8 cellular contexts compared by ENCODE assay signal in the genomic region with DNA sequence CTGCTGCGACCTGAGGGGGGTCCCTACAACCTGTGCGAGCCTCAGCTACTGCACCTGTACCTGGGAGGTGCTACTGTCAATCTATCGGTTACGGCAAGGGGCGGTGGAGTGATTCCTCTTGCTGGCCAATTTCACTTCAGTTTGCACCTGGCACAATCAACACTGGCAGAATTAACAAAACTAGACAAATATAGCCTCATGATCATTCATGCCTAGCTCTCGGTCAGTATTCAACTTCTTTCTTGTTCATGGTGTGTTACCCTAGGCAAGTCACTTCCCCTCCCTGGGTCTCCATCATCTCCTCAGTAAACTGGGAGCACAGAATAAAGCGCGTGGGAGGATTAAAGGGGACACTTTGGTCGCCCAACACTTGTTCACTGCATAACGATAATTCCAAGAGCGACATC.
DNase-seq lines count a peak whose midpoint lies in the region; ATAC-seq, FAIRE-seq and TF ChIP-seq lines count a peak whose summit lies in the region.

No MANE protein-coding gene starts in this region.

- peak; percentile 45 for FAIRE-seq in GM18507 (lab: Jason Lieb, UNC)

- no peak for DNase-seq in GM18507 (ENCODE audit: extremely low spot score, insufficient read length, low read depth)
- DNase-seq in GM13976 (ENCODE audit: low spot score): no peak
- DNase-seq in NCI-H146 (lab: John Stamatoyannopoulos, UW): no peak
- DNase-seq in effector CD8-positive, alpha-beta T cell (lab: John Stamatoyannopoulos, UW): no peak

- TF ChIP-seq CTCF in Loucy (conservative IDR thresholded peaks at IDR 0.05; ENCODE audit: low read length) (no peak), GM13976 (IDR thresholded peaks at IDR 0.05; ENCODE audit: borderline replicate concordance, control extremely low read depth, extremely low read depth, insufficient read depth, missing control alignments) (no peak)

- H3K27me3 ChIP-seq in Loucy (ENCODE audit: insufficient read depth, low read length, poor library complexity, severe bottlenecking) (no peaks in the 10 kb centered on the region), duodenal mucosa (ENCODE audit: control insufficient read depth in 1 of 2, insufficient read depth in 2 of 2, low read length in 2 of 2) (no peaks in the 10 kb centered on the region), neuron (ENCODE audit: insufficient read depth, low read length) (no peaks in the 10 kb centered on the region)

- H4K20me1 ChIP-seq in Loucy (ENCODE audit: insufficient read depth, low read length, poor library complexity, severe bottlenecking): peaks cover 53% of the 10 kb centered on the region

- H3K27ac ChIP-seq in duodenal mucosa (ENCODE audit: low read depth, low read length): peak overlapping the region; percentile 62

- H3K4me1 ChIP-seq in Loucy (ENCODE audit: insufficient read depth, low read length, poor library complexity, severe bottlenecking) (peaks cover 47% of the 10 kb centered on the region), duodenal mucosa (ENCODE audit: control insufficient read depth in 1 of 2, insufficient read depth in 2 of 2, low read length in 2 of 2) (peaks cover 35 to 46% of the 10 kb centered on the region in 2 donors), neuron (ENCODE audit: insufficient read depth, low read length) (peaks cover 30% of the 10 kb centered on the region)

- H3K4me2 ChIP-seq in Loucy (ENCODE audit: low read depth, low read length, poor library complexity, severe bottlenecking): peak overlapping the region; percentile 100

- ATAC-seq in HG03460 (IDR thresholded peaks at IDR 0.05; ENCODE audit: unreplicated experiment): no peak

- no peaks in the 10 kb centered on the region for H3K9me3 ChIP-seq in Loucy (ENCODE audit: insufficient read depth, low read depth, low read length)
- H3K9me3 ChIP-seq in duodenal mucosa (ENCODE audit: control insufficient read depth in 1 of 2, low read length in 2 of 2): no peaks in the 10 kb centered on the region
- no peaks in the 10 kb centered on the region for H3K9me3 ChIP-seq in neuron (ENCODE audit: low read length)

- H3K9me2 ChIP-seq in Loucy (replicated peaks; ENCODE audit: low read depth, low read length): no peaks in the 10 kb centered on the region

- H3K4me3 ChIP-seq in Loucy (ENCODE audit: low read length, poor library complexity, severe bottlenecking) (peak overlapping the region; percentile 99), duodenal mucosa (ENCODE audit: low read depth in 1 of 2, low read length in 2 of 2) (peak overlapping the region; percentile 96 to 97), neuron (ENCODE audit: low read length) (peak overlapping the region; percentile 63)

- in situ Hi-C loops in GM13976 (cut with MboI; ENCODE audit: low sequenced_read_pairs, unreplicated experiment): loop anchor here (25.0 kb wide), 1 partner anchor 163 kb away; a partner anchor contains a TSS

- H3K9ac ChIP-seq in Loucy (ENCODE audit: low read depth, low read length, poor library complexity, severe bottlenecking): peak overlapping the region; percentile 96
- H3K9ac ChIP-seq in duodenal mucosa (ENCODE audit: low read depth in 1 of 2, low read length in 2 of 2): peak overlapping the region; percentile 85 to 95

- H3K36me3 ChIP-seq in Loucy (ENCODE audit: insufficient read depth, low read length) (peaks cover 6% of the 10 kb centered on the region; the same call in 1 of the 2 replicates), duodenal mucosa (ENCODE audit: control insufficient read depth in 1 of 2, insufficient read depth in 2 of 2, low read length in 2 of 2) (peaks cover 0 to 10% of the 10 kb centered on the region in 2 donors), neuron (ENCODE audit: insufficient read depth, low read length) (peaks cover 14% of the 10 kb centered on the region)

- H3K79me2 ChIP-seq in Loucy (ENCODE audit: insufficient read depth, low read length): peaks cover 93% of the 10 kb centered on the region

- H2AFZ ChIP-seq in Loucy (ENCODE audit: low read length) (peak overlapping the region; percentile 90), neuron (ENCODE audit: low read depth, low read length) (peak overlapping the region; percentile 21)

- no peaks in the 10 kb centered on the region for H3F3A ChIP-seq in Loucy (ENCODE audit: low read depth)
